Comparison of ENCODE assay signal across 17 cellular contexts in genomic region chr15:48775556-48775955, GRCh38. TPM values are rescaled to one million over a fixed set of nuclear protein-coding genes. Genes with fewer than 3 reads are reported as not detected.
DNase-seq lines count a peak whose midpoint lies in the region; ATAC-seq and TF ChIP-seq lines count a peak whose summit lies in the region.
"Had no signal": no experiment of that assay in that cellular context is flagged by ENCODE, and none has a peak within 500 bp of the region (broad histone marks: within the 10 kb centered on the region; RNA-seq: fewer than 3 reads in every experiment).

No MANE protein-coding gene starts in this region.

- in situ Hi-C loops in KBM-7 (cut with MboI; ENCODE audit: low pct_unique_long_range_greater_than_20kb, low sequenced_read_pairs), result no loop called here

- no peaks in the 10 kb centered on the region for H3K9me3 ChIP-seq in RWPE2 (ENCODE audit: severe bottlenecking)
- peaks cover 0 to 12% (median 0%) of the 10 kb centered on the region in 12 donors for H3K9me3 ChIP-seq in heart left ventricle
- H3K9me3 ChIP-seq: A549 had no signal

- H3K27ac ChIP-seq in RWPE2 (ENCODE audit: poor library complexity, severe bottlenecking) (no peak overlapping the region), heart left ventricle (no peak overlapping the region)
- H3K27ac ChIP-seq: A549 had no signal

- ATAC-seq in RWPE2 (ENCODE audit: low read depth), result peak; percentile 31; the same call in 1 of the 3 replicates
- no peak for ATAC-seq in heart left ventricle
- no peak for ATAC-seq in HG02623 (IDR thresholded peaks at IDR 0.05; ENCODE audit: unreplicated experiment)
- ATAC-seq: A549; CD8-positive, alpha-beta T cell; HCT116; K562 had no signal

- H3K27ac Mint-ChIP-seq in HFFc6, result peak overlapping the region; percentile 74
- H3K27ac Mint-ChIP-seq: CD8-positive, alpha-beta T cell had no signal

- TF ChIP-seq POLR2A in heart left ventricle (IDR thresholded peaks at IDR 0.05), result no peak

- no peaks in the 10 kb centered on the region; the same call in none of the 2 replicates for H3K27me3 Mint-ChIP-seq in HFFc6 (ENCODE audit: insufficient read depth)

- H3K36me3 Mint-ChIP-seq in HFFc6 (ENCODE audit: low read depth), result peaks cover 22% of the 10 kb centered on the region

- H3K4me3 Mint-ChIP-seq in HFFc6, result peak overlapping the region; percentile 35
- H3K4me3 Mint-ChIP-seq: CD14-positive monocyte; CD8-positive, alpha-beta T cell had no signal

- no peak overlapping the region for H3K4me3 ChIP-seq in RWPE2 (ENCODE audit: severe bottlenecking)
- no peak overlapping the region for H3K4me3 ChIP-seq in heart left ventricle
- H3K4me3 ChIP-seq: A549, K562 had no signal

- no peak for TF ChIP-seq CTCF in HFFc6 (IDR thresholded peaks at IDR 0.05)
- TF ChIP-seq CTCF in RWPE2 (IDR thresholded peaks at IDR 0.05; ENCODE audit: poor library complexity, severe bottlenecking), result no peak
- TF ChIP-seq CTCF in heart left ventricle (IDR thresholded peaks at IDR 0.05), result no peak

- intact Hi-C loops in heart left ventricle (cut with DNase I), result no loop called here

- H3K27me3 ChIP-seq in RWPE2 (ENCODE audit: insufficient read depth, poor library complexity, severe bottlenecking), result no peaks in the 10 kb centered on the region
- no peaks in the 10 kb centered on the region for H3K27me3 ChIP-seq in heart left ventricle

- H3K36me3 ChIP-seq in RWPE2 (ENCODE audit: low read depth), result peaks cover 56% of the 10 kb centered on the region
- peaks cover 0 to 10% (median 0%) of the 10 kb centered on the region in 9 donors for H3K36me3 ChIP-seq in heart left ventricle

- peaks cover 65% of the 10 kb centered on the region for H3K4me1 Mint-ChIP-seq in HFFc6 (ENCODE audit: low read depth)
- H3K4me1 Mint-ChIP-seq: CD14-positive monocyte had no signal

- H3K9me3 Mint-ChIP-seq in HFFc6, result peaks cover 4% of the 10 kb centered on the region; the same call in 1 of the 2 replicates

- H3K4me1 ChIP-seq in RWPE2 (ENCODE audit: insufficient read depth, poor library complexity, severe bottlenecking) (peaks cover 2% of the 10 kb centered on the region), heart left ventricle (peaks cover 0 to 8% (median 0%) of the 10 kb centered on the region in 12 donors)
- H3K4me1 ChIP-seq: A549 had no signal

- DNase-seq in HFFc6 (no peak), RWPE2 (ENCODE audit: low spot score) (no peak), dermis blood vessel endothelial cell (peak; percentile 23), heart left ventricle (no peak), KBM-7 (no peak)
- DNase-seq in stimulated activated CD4-positive, alpha-beta T cell treated with anti-CD3 and anti-CD28 coated beads, Interleukin-4, amount 100 ng/mL, for 24 hours, result no peak
- DNase-seq: CD8-positive, alpha-beta T cell; COR-L47; DMS153; DMS79 treated with DMSO at 0.1 percent for 48 hours; EL; GDM1 had no signal

- WGBS in heart left ventricle, 4 donors, result 80 to 86% (median 84%) methylated on average over 2 of the region's 2 CpGs

RNA-seq across cellular contexts. Expression of gene CEP152, which starts 35.3 kb away (rescaled TPM):
- total RNA-seq in HFFc6 (2021; fragmentation: NEBNext Ultra II Directional; extraction: Animal tissue kit (Norgen Biotek cat#: 25700)), result 1 to 10 TPM; 3.4 to 7.5 (median 6.5) TPM
- total RNA-seq in dermis blood vessel endothelial cell, result 3.6 and 8.4 TPM in 2 replicates
- total RNA-seq in heart left ventricle, result 1 to 10 TPM in 7 of 9 donors, under 1 TPM in 2; 0.90 to 3.2 (median 1.8) TPM
- polyA plus RNA-seq in heart left ventricle, result 1 to 10 TPM in 1 of 2 donors, under 1 TPM in 1; 0.61 to 1.6 TPM
